ENCODE assay signal across 3 cellular contexts in the genomic region with DNA sequence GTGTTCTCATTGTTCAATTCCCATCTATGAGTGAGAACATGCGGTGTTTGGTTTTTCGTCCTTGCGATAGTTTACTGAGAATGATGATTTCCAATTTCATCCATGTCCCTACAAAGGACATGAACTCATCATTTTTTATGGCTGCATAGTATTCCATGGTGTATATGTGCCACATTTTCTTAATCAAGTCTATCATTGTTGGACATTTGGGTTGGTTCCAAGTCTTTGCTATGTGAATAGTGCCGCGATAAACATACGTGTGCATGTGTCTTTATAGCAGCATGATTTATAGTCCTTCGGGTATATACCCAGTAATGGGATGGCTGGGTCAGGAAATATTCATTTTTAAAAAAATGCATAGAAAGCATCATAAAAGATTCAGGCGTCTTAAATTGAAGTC. TPM values are rescaled to one million over a fixed set of nuclear protein-coding genes. Genes with fewer than 3 reads are reported as not detected.
"Had no signal": no experiment of that assay in that cellular context is flagged by ENCODE, and none has a peak within 500 bp of the region (broad histone marks: within the 10 kb centered on the region; RNA-seq: fewer than 3 reads in every experiment).

No MANE protein-coding gene starts in this region.

RNA-seq across cellular contexts. Expression of gene CPED1, which starts 4.9 kb away (rescaled TPM):
- total RNA-seq: naive thymus-derived CD8-positive, alpha-beta T cell; natural killer cell treated with Interleukin-12 subunit alpha and Interleukin-12 subunit beta and Interleukin-15 and Interleukin-18, amount 100 ng/mL, for 72 hours had no signal
- polyA plus RNA-seq: naive thymus-derived CD8-positive, alpha-beta T cell; neural cell had no signal
